Comparison of ENCODE assay signal across 27 cellular contexts in genomic region chr3:5388091-5388490, GRCh38.
"Had no signal": no experiment of that assay in that cellular context is flagged by ENCODE, and none has a peak within 500 bp of the region (broad histone marks: within the 10 kb centered on the region; RNA-seq: fewer than 3 reads in every experiment).

No MANE protein-coding gene starts in this region.

- H3K4me1 ChIP-seq: colonic mucosa, gastroesophageal sphincter, right lobe of liver had no signal

- H3K27ac ChIP-seq: colonic mucosa, gastroesophageal sphincter, ovary, right lobe of liver, thoracic aorta had no signal

- H3K9me3 Mint-ChIP-seq: activated B cell treated with CpG ODN at 0.5 μM for 24 hours; activated T-helper 2 cell treated with anti-CD3 and anti-CD28 coated beads, Interferon-gamma antibody, Interleukin-2, Interleukin-4, amounts not matched to agents 10 μg/mL and 5 μg/mL and 100 μg/mL, durations not matched to agents 14 hours and 24 hours and 36 hours; stimulated activated effector memory CD8-positive, alpha-beta T cell treated with anti-CD3 and anti-CD28 coated beads, Interleukin-12 subunit alpha, Interleukin-12 subunit beta, amount 100 ng/mL, for 72 hours; T-helper 2 cell treated with Interferon-gamma antibody and Interleukin-4, amounts not matched to agents 5 μg/mL and 100 μg/mL, for 36 hours had no signal

- H3K4me2 ChIP-seq: hepatocyte had no signal

- ATAC-seq: activated CD8-positive, alpha-beta memory T cell treated with anti-CD3 and anti-CD28 coated beads, Interleukin-2, amount 10 ng/mL, durations not matched to agents 7 days and 5 days; activated CD8-positive, alpha-beta T cell treated with anti-CD3 and anti-CD28 coated beads, Interleukin-2, amount 10 ng/mL, durations not matched to agents 7 days and 5 days; activated naive CD4-positive, alpha-beta T cell treated with anti-CD3 and anti-CD28 coated beads, Interleukin-2, amount 50 U/mL, for 72 hours; gastroesophageal sphincter; left colon; naive thymus-derived CD4-positive, alpha-beta T cell; right lobe of liver; stimulated activated effector memory CD8-positive, alpha-beta T cell treated with anti-CD3 and anti-CD28 coated beads, Interleukin-12 subunit alpha, Interleukin-12 subunit beta, amount 100 ng/mL, for 72 hours had no signal

- H3K27ac Mint-ChIP-seq: activated B cell treated with CpG ODN at 0.5 μM for 24 hours; activated CD8-positive, alpha-beta memory T cell treated with anti-CD3 and anti-CD28 coated beads, Interleukin-2, amount 10 ng/mL, durations not matched to agents 7 days and 5 days; activated CD8-positive, alpha-beta T cell treated with anti-CD3 and anti-CD28 coated beads, Interleukin-2, amount 10 ng/mL, durations not matched to agents 7 days and 5 days; activated naive CD4-positive, alpha-beta T cell treated with anti-CD3 and anti-CD28 coated beads, Interleukin-2, amount 50 U/mL, for 72 hours; activated T-helper 2 cell treated with anti-CD3 and anti-CD28 coated beads, Interferon-gamma antibody, Interleukin-2, Interleukin-4, amounts not matched to agents 10 μg/mL and 5 μg/mL and 100 μg/mL, durations not matched to agents 14 hours and 24 hours and 36 hours; memory B cell; naive thymus-derived CD4-positive, alpha-beta T cell; progenitor cell of endocrine pancreas; stimulated activated effector memory CD8-positive, alpha-beta T cell treated with anti-CD3 and anti-CD28 coated beads, Interleukin-12 subunit alpha, Interleukin-12 subunit beta, amount 100 ng/mL, for 72 hours; stimulated activated naive CD8-positive, alpha-beta T cell treated with anti-CD3 and anti-CD28 coated beads, Interleukin-15, Interleukin-2, amounts not matched to agents 100 ng/mL and 50 ng/mL, for 24 hours; T-helper 2 cell treated with Interferon-gamma antibody and Interleukin-4, amounts not matched to agents 5 μg/mL and 100 μg/mL, for 36 hours had no signal

- H3K36me3 ChIP-seq: colonic mucosa, gastroesophageal sphincter, ovary, right lobe of liver, thoracic aorta had no signal

- H3K79me2 ChIP-seq: hepatocyte had no signal

- H3K4me3 ChIP-seq: colonic mucosa, gastroesophageal sphincter, hepatocyte, ovary, right lobe of liver, thoracic aorta had no signal

- H3K9me3 ChIP-seq: colonic mucosa, gastroesophageal sphincter, ovary, right lobe of liver, thoracic aorta had no signal

- H3K4me3 Mint-ChIP-seq: activated B cell treated with CpG ODN at 0.5 μM for 24 hours; activated CD8-positive, alpha-beta memory T cell treated with anti-CD3 and anti-CD28 coated beads, Interleukin-2, amount 10 ng/mL, durations not matched to agents 7 days and 5 days; activated CD8-positive, alpha-beta T cell treated with anti-CD3 and anti-CD28 coated beads, Interleukin-2, amount 10 ng/mL, durations not matched to agents 7 days and 5 days; memory B cell; naive thymus-derived CD4-positive, alpha-beta T cell; stimulated activated effector memory CD8-positive, alpha-beta T cell treated with anti-CD3 and anti-CD28 coated beads, Interleukin-12 subunit alpha, Interleukin-12 subunit beta, amount 100 ng/mL, for 72 hours; stimulated activated naive CD8-positive, alpha-beta T cell treated with anti-CD3 and anti-CD28 coated beads, Interleukin-15, Interleukin-2, amounts not matched to agents 100 ng/mL and 50 ng/mL, for 24 hours; T-helper 2 cell treated with Interferon-gamma antibody and Interleukin-4, amounts not matched to agents 5 μg/mL and 100 μg/mL, for 36 hours had no signal

- H2AFZ ChIP-seq: hepatocyte had no signal

- H3K27me3 Mint-ChIP-seq: progenitor cell of endocrine pancreas; stimulated activated naive CD8-positive, alpha-beta T cell treated with anti-CD3 and anti-CD28 coated beads, Interleukin-15, Interleukin-2, amounts not matched to agents 100 ng/mL and 50 ng/mL, for 24 hours had no signal

- FAIRE-seq: endometrium had no signal

- H3K4me1 Mint-ChIP-seq: activated CD8-positive, alpha-beta memory T cell treated with anti-CD3 and anti-CD28 coated beads, Interleukin-2, amount 10 ng/mL, durations not matched to agents 7 days and 5 days; stimulated activated effector memory CD8-positive, alpha-beta T cell treated with anti-CD3 and anti-CD28 coated beads, Interleukin-12 subunit alpha, Interleukin-12 subunit beta, amount 100 ng/mL, for 72 hours had no signal

- H3K27me3 ChIP-seq: colonic mucosa, gastroesophageal sphincter, hepatocyte, ovary, right lobe of liver had no signal

- H3K36me3 Mint-ChIP-seq: activated CD8-positive, alpha-beta memory T cell treated with anti-CD3 and anti-CD28 coated beads, Interleukin-2, amount 10 ng/mL, durations not matched to agents 7 days and 5 days; memory B cell; naive thymus-derived CD4-positive, alpha-beta T cell; stimulated activated effector memory CD8-positive, alpha-beta T cell treated with anti-CD3 and anti-CD28 coated beads, Interleukin-12 subunit alpha, Interleukin-12 subunit beta, amount 100 ng/mL, for 72 hours had no signal

- DNase-seq: activated B cell treated with CpG ODN at 0.5 μM for 24 hours; activated CD8-positive, alpha-beta memory T cell treated with anti-CD3 and anti-CD28 coated beads, Interleukin-2, amount 10 ng/mL, durations not matched to agents 7 days and 5 days; activated CD8-positive, alpha-beta T cell treated with anti-CD3 and anti-CD28 coated beads, Interleukin-2, amount 10 ng/mL, durations not matched to agents 7 days and 5 days; activated T-cell treated with anti-CD3 and anti-CD28 coated beads, Interleukin-2, amount 50 U/mL, for 48 hours; cerebellar nuclear complex; colonic mucosa; effector CD8-positive, alpha-beta T cell; erythroblast; islet precursor cell; left colon; midbrain; naive thymus-derived CD4-positive, alpha-beta T cell; ovary; right lobe of liver; stimulated activated CD4-positive, alpha-beta T cell treated with anti-CD3 and anti-CD28 coated beads, Interleukin-12 subunit alpha, Interleukin-12 subunit beta, amount 100 ng/mL, for 4 hours; stimulated activated CD4-positive, alpha-beta T cell treated with anti-CD3 and anti-CD28 coated beads, Interleukin-4, amount 100 ng/mL, for 1 hour had no signal
